Comparison of ENCODE assay signal across 8 cellular contexts in the genomic region with DNA sequence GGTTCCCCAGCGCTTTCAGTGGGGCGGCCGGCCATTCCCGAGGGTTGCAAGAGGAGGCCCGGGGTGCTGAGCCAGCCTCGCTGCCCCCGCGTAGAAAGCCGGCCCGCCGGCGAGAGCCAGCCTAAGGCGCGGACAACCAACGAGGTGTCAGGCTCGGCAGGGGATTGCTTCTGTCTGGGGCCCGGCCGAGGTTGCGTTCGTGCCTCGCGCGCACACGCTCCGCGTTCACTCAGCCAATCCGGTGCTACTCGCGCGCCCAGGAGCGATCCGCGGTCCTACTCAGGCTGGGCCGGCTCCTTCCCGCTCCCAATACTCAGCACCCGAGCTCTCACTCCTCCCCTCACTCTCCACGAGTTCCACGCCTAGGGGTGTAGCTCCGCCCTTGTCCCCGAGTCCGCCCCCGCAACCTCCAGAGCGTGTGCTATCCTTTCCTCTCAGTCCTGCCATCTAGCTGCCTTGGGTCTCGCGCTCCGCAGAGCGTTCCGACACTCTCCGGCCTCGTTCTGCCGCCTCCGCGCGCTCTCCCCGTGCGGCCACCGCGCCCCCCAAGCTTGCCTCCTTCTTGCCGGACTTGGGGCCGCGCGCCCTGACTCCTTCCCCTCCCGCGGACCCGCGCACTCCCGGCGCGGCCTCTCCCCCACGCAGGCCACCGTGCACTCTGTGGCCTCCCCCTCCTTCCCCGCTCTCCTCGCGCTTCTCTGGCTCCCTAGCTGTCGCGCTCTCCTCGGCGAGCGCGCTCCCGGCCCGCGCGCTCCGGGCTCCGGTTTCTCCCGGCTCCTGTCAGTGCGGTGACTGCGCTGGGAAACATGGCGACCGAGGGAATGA. TPM values are rescaled to one million over a fixed set of nuclear protein-coding genes. Genes with fewer than 3 reads are reported as not detected.
DNase-seq lines count a peak whose midpoint lies in the region; TF ChIP-seq lines count a peak whose summit lies in the region.

A gene (plus strand): TSS at position 426 of the 825 bp plus-strand sequence.

- H3K27ac Mint-ChIP-seq in H9, result peak within 1 kb of the TSS; percentile 79 to 99 (median 94)
- H3K27ac Mint-ChIP-seq in activated naive CD4-positive, alpha-beta T cell treated with anti-CD3 and anti-CD28 coated beads, Interleukin-2, amount 50 U/mL, for 24 hours, result peak within 1 kb of the TSS; percentile 80

- H3K9me3 ChIP-seq in H9 (ENCODE audit: control insufficient read depth, low read depth, low read length) (no peaks in the 10 kb centered on the region), MM.1S (replicated peaks; ENCODE audit: insufficient read depth, low read length) (no peaks in the 10 kb centered on the region), SK-N-SH (no peaks in the 10 kb centered on the region)

- no peak within 1 kb of the TSS for H3K4ac ChIP-seq in H9 (ENCODE audit: low read depth, low read length)

- TF ChIP-seq EP300 in SK-N-SH (IDR thresholded peaks at IDR 0.05; ENCODE audit: borderline replicate concordance in 1 of 2, low read depth in 1 of 2, low read length in 1 of 2), result 0 out of 4 replicates have a peak, but pooled peaks of 1 of the 2 experiments have one; percentile 9

- H3K9me2 ChIP-seq in MM.1S (replicated peaks; ENCODE audit: insufficient read depth, low read length) (no peaks in the 10 kb centered on the region), SK-N-SH (no peaks in the 10 kb centered on the region)

- no peak within 1 kb of the TSS for H3T11ph ChIP-seq in H9 (ENCODE audit: low read length)

- H3K4me3 ChIP-seq in MM.1S (ENCODE audit: low read length) (peak within 1 kb of the TSS; percentile 83), SK-N-SH (ENCODE audit: low read depth in 2 of 2, low read length in 1 of 2) (peak within 1 kb of the TSS; percentile 96 to 98)

- H2BK15ac ChIP-seq in H9 (ENCODE audit: low read depth, low read length), result no peak within 1 kb of the TSS

- peaks cover 22% of the 10 kb centered on the region for H3F3A ChIP-seq in MM.1S (ENCODE audit: insufficient read depth, low read length)
- H3F3A ChIP-seq in SK-N-SH (replicated peaks; ENCODE audit: insufficient read depth), result peaks cover 23% of the 10 kb centered on the region

- peak; percentile 18 for TF ChIP-seq RAD21 in SK-N-SH (IDR thresholded peaks at IDR 0.05; ENCODE audit: low read length)

- H3K4me3 Mint-ChIP-seq in H9, result peak within 1 kb of the TSS; percentile 89 to 97
- peak within 1 kb of the TSS; percentile 92 for H3K4me3 Mint-ChIP-seq in activated naive CD4-positive, alpha-beta T cell treated with anti-CD3 and anti-CD28 coated beads, Interleukin-2, amount 50 U/mL, for 24 hours

- H4K20me1 ChIP-seq in H9 (ENCODE audit: control insufficient read depth, insufficient read depth, insufficient read length), result no peaks in the 10 kb centered on the region
- H4K20me1 ChIP-seq in MM.1S (ENCODE audit: insufficient read depth, low read length), result no peaks in the 10 kb centered on the region; the same call in 1 of the 2 replicates
- peaks cover 4% of the 10 kb centered on the region; the same call in 1 of the 2 replicates for H4K20me1 ChIP-seq in SK-N-SH (ENCODE audit: insufficient read depth)

- H2BK12ac ChIP-seq in H9 (ENCODE audit: insufficient read length, low read depth, low read length), result no peak within 1 kb of the TSS

- no peaks in the 10 kb centered on the region; the same call in 1 of the 2 replicates for H3K79me2 ChIP-seq in H9 (ENCODE audit: insufficient read depth, low read length)
- peaks cover 44% of the 10 kb centered on the region for H3K79me2 ChIP-seq in MM.1S (ENCODE audit: low read length)
- H3K79me2 ChIP-seq in SK-N-SH (ENCODE audit: insufficient read depth), result peaks cover 13% of the 10 kb centered on the region; the same call in 1 of the 2 replicates

- H3K23ac ChIP-seq in H9 (ENCODE audit: insufficient read length, low read depth, low read length), result no peak within 1 kb of the TSS

- in situ Hi-C loops in G401 (cut with HindIII; ENCODE audit: low sequenced_read_pairs), result no loop called here

- H3K4me2 ChIP-seq in H9 (ENCODE audit: insufficient read depth, insufficient read length, low read length) (peak within 1 kb of the TSS; percentile 66), MM.1S (ENCODE audit: low read depth, low read length) (peak within 1 kb of the TSS; percentile 83), SK-N-SH (peak within 1 kb of the TSS; percentile 98)

- no peaks in the 10 kb centered on the region for H3K4me1 ChIP-seq in H9 (ENCODE audit: insufficient read depth, low read length)
- H3K4me1 ChIP-seq in MM.1S (ENCODE audit: low read length), result 0 out of 2 replicates have a peak, but pooled peaks cover 8% of the 10 kb centered on the region
- H3K4me1 ChIP-seq in SK-N-SH (ENCODE audit: control insufficient read depth in 1 of 2, insufficient read depth in 2 of 2, low read depth in 1 of 2, low read length in 1 of 2), result peaks cover 0 to 5% of the 10 kb centered on the region in 2 experiments; a peak in 3 of 4 replicates

- H3K36me3 ChIP-seq in MM.1S (replicated peaks; ENCODE audit: insufficient read depth, low read length) (no peaks in the 10 kb centered on the region), SK-N-SH (replicated peaks in 1 of 2; ENCODE audit: control insufficient read depth in 1 of 2, insufficient read depth in 2 of 2, low read length in 1 of 2) (no peaks in the 10 kb centered on the region)

- no peak within 1 kb of the TSS for H4K5ac ChIP-seq in H9 (ENCODE audit: insufficient read length, low read depth, low read length)

- H2AK5ac ChIP-seq in H9 (ENCODE audit: insufficient read length, low read length), result no peak within 1 kb of the TSS

- peak within 1 kb of the TSS; percentile 34 for H3K14ac ChIP-seq in H9 (ENCODE audit: insufficient read depth, low read length)

- no peaks in the 10 kb centered on the region for H3K79me1 ChIP-seq in H9 (ENCODE audit: insufficient read depth, low read depth, low read length, poor library complexity, severe bottlenecking)

- peaks cover 34% of the 10 kb centered on the region for H3K27me3 Mint-ChIP-seq in H9 (ENCODE audit: low read depth)
- H3K27me3 Mint-ChIP-seq in activated naive CD4-positive, alpha-beta T cell treated with anti-CD3 and anti-CD28 coated beads, Interleukin-2, amount 50 U/mL, for 24 hours, result no peaks in the 10 kb centered on the region

- peak within 1 kb of the TSS; percentile 63 for H3K9ac ChIP-seq in H9 (ENCODE audit: extremely low read depth, insufficient read length, low read length)
- peak within 1 kb of the TSS; percentile 68 for H3K9ac ChIP-seq in MM.1S (ENCODE audit: low read length)
- peak within 1 kb of the TSS; percentile 70 for H3K9ac ChIP-seq in SK-N-SH

- no peak within 1 kb of the TSS for H2BK20ac ChIP-seq in H9 (ENCODE audit: low read depth, low read length, poor library complexity, severe bottlenecking)

- H2AFZ ChIP-seq in H9 (ENCODE audit: low read length) (no peak within 1 kb of the TSS), MM.1S (ENCODE audit: low read length) (peak within 1 kb of the TSS; percentile 86), SK-N-SH (ENCODE audit: low read depth) (peak within 1 kb of the TSS; percentile 98)

- H4K91ac ChIP-seq in H9 (ENCODE audit: insufficient read length, low read depth, low read length), result no peak within 1 kb of the TSS

- H3K4me1 Mint-ChIP-seq in H9, result peaks cover 13 to 14% of the 10 kb centered on the region in 2 experiments; a peak in 3 of 4 replicates
- peaks cover 38% of the 10 kb centered on the region for H3K4me1 Mint-ChIP-seq in activated naive CD4-positive, alpha-beta T cell treated with anti-CD3 and anti-CD28 coated beads, Interleukin-2, amount 50 U/mL, for 24 hours

- H3K23me2 ChIP-seq in H9 (ENCODE audit: insufficient read length, low read depth, low read length, poor library complexity, severe bottlenecking), result peaks cover 14% of the 10 kb centered on the region

- peak within 1 kb of the TSS; percentile 9 for H3K18ac ChIP-seq in H9 (ENCODE audit: insufficient read length, low read depth, low read length)

- H4K8ac ChIP-seq in H9 (replicated peaks; ENCODE audit: insufficient read length, low read depth, low read length), result no peak within 1 kb of the TSS

- no peak within 1 kb of the TSS for H2BK5ac ChIP-seq in H9 (ENCODE audit: insufficient read length, low read length)

- no CpG with 5 or more reads among the region's 91 CpGs for WGBS in H9 (ENCODE audit: extremely low coverage, insufficient read length, low lambda C conversion rate)
- under 1% methylated on average over 59 of the region's 91 CpGs for WGBS in SK-N-SH (ENCODE audit: low lambda C conversion rate)

- H3K27ac ChIP-seq in H9 (ENCODE audit: insufficient read length, low read depth, low read length) (no peak within 1 kb of the TSS), MM.1S (ENCODE audit: low read length) (peak within 1 kb of the TSS; percentile 78), SK-N-SH (ENCODE audit: low read depth in 2 of 2, low read length in 1 of 2) (peak within 1 kb of the TSS; percentile 79 to 94), temporal lobe (ENCODE audit: low read depth, low read length) (peak within 1 kb of the TSS; percentile 84)

- no peak within 1 kb of the TSS for H3K56ac ChIP-seq in H9 (ENCODE audit: insufficient read length, low read depth, low read length)

- POLR2A ChIA-PET in SK-N-SH (lab: Yijun Ruan, JAX), result interaction anchor here (1.3 kb wide), 1 partner anchor 10 kb away, joined by 4 read pairs; no protein-coding TSS in a partner anchor

- peaks cover 0 to 3% (median 0%) of the 10 kb centered on the region in 3 experiments; a peak in 3 of 7 replicates for H3K36me3 Mint-ChIP-seq in H9 (ENCODE audit: insufficient read depth in 1 of 3, low read depth in 3 of 3)
- peaks cover 1% of the 10 kb centered on the region for H3K36me3 Mint-ChIP-seq in activated naive CD4-positive, alpha-beta T cell treated with anti-CD3 and anti-CD28 coated beads, Interleukin-2, amount 50 U/mL, for 24 hours

- H3K9me3 Mint-ChIP-seq in H9, result no peaks in the 10 kb centered on the region; a peak in 1 of 5 replicates
- H3K9me3 Mint-ChIP-seq in activated naive CD4-positive, alpha-beta T cell treated with anti-CD3 and anti-CD28 coated beads, Interleukin-2, amount 50 U/mL, for 24 hours, result no peaks in the 10 kb centered on the region

- CTCF ChIA-PET in SK-N-SH (lab: Yijun Ruan, JAX), result interaction anchor here (1.0 to 1.7 kb wide), 3 partner anchors 9 to 24 kb away, joined by 3 to 6 read pairs (median 4); no protein-coding TSS in a partner anchor

- H3K27me3 ChIP-seq in H9 (ENCODE audit: insufficient read depth, low read length) (no peaks in the 10 kb centered on the region; the same call in 1 of the 2 replicates), MM.1S (replicated peaks; ENCODE audit: insufficient read depth, low read length) (no peaks in the 10 kb centered on the region), SK-N-SH (ENCODE audit: insufficient read depth) (no peaks in the 10 kb centered on the region)

- no peak within 1 kb of the TSS for H2BK120ac ChIP-seq in H9 (ENCODE audit: low read depth, low read length, poor library complexity, severe bottlenecking)

- peak; percentile 18; the same call in 2 of the 3 replicates for TF ChIP-seq CTCF in H9 (conservative IDR thresholded peaks at IDR 0.05)
- TF ChIP-seq CTCF in MM.1S (IDR thresholded peaks at IDR 0.05; ENCODE audit: low read length), result no peak
- TF ChIP-seq CTCF in SK-N-SH (IDR thresholded peaks at IDR 0.05), result no peak

- DNase-seq in G401 (ENCODE audit: low spot score), result peak; percentile 97
- peak; percentile 96 for DNase-seq in H9
- peak; percentile 92 for DNase-seq in MM.1S
- DNase-seq in SK-N-SH, result peak; percentile 94
- peak; percentile 96 for DNase-seq in globus pallidus (ENCODE audit: low spot score)
- peak; percentile 96 for DNase-seq in occipital lobe (lab: John Stamatoyannopoulos, UW)

RNA-seq across cellular contexts. Expression of the gene that starts here (rescaled TPM):
- 19.8 and 47.4 TPM in 2 replicates for total RNA-seq in G401 (2014; rRNA removed; shearing (Covaris generic))
- total RNA-seq in H9 (2021) (13.9 and 16.1 TPM in 2 replicates), occipital lobe (110 TPM), temporal lobe (82.4 TPM)
- polyA plus RNA-seq in SK-N-SH (2012; rRNA removed), result 6.9 and 8.8 TPM in 2 replicates
- 8.6 and 10.0 TPM in 2 replicates for polyA plus RNA-seq in SK-N-SH (2012; cell fraction: cytosol; rRNA removed)
- 3.4 and 8.3 TPM in 2 replicates for polyA plus RNA-seq in SK-N-SH (2012; cell fraction: nucleus; rRNA removed)
